15 cellular contexts compared by ENCODE assay signal in genomic region chr17:3956983-3957382, GRCh38. TPM values are rescaled to one million over a fixed set of nuclear protein-coding genes. Genes with fewer than 3 reads are reported as not detected.
DNase-seq lines count a peak whose midpoint lies in the region; ATAC-seq, FAIRE-seq and TF ChIP-seq lines count a peak whose summit lies in the region.
"Had no signal": no experiment of that assay in that cellular context is flagged by ENCODE, and none has a peak within 500 bp of the region (broad histone marks: within the 10 kb centered on the region; RNA-seq: fewer than 3 reads in every experiment).

No MANE protein-coding gene starts in this region.

- H3K4me3 Mint-ChIP-seq in CD14-positive monocyte (no peak overlapping the region), GM23338 (peak overlapping the region; percentile 28; the same call in 2 of the 3 replicates), osteocyte (ENCODE audit: unreplicated experiment) (no peak overlapping the region)

- TF ChIP-seq CTCF in CD14-positive monocyte (IDR thresholded peaks at IDR 0.05) = no peak
- TF ChIP-seq CTCF in GM23338 (conservative IDR thresholded peaks at IDR 0.05; ENCODE audit: low read depth in 2 of 2) = no peak
- no peak for TF ChIP-seq CTCF in bronchial epithelial cell (IDR thresholded peaks at IDR 0.05; ENCODE audit: insufficient read depth, low read length, severe bottlenecking)
- no peak for TF ChIP-seq CTCF in osteocyte (IDR thresholded peaks at IDR 0.05)
- no peak for TF ChIP-seq CTCF in tibial artery (IDR thresholded peaks at IDR 0.05)
- TF ChIP-seq CTCF in colonic mucosa (IDR thresholded peaks at IDR 0.05) = no peak

- no peak overlapping the region for H3K9ac ChIP-seq in colonic mucosa (ENCODE audit: low read depth in 2 of 2, low read length in 2 of 2)

- H3K9me3 Mint-ChIP-seq in CD14-positive monocyte = no peaks in the 10 kb centered on the region
- H3K9me3 Mint-ChIP-seq in GM23338 = no peaks in the 10 kb centered on the region
- H3K9me3 Mint-ChIP-seq in osteocyte (ENCODE audit: unreplicated experiment) = no peaks in the 10 kb centered on the region

- intact Hi-C loops in CD14-positive monocyte (cut with micrococcal nuclease) (no loop called here), tibial artery (cut with DNase I; ENCODE audit: low total_unique reads) (no loop called here), colonic mucosa (cut with DNase I) (no loop called here)

- H3K36me3 Mint-ChIP-seq in CD14-positive monocyte = peaks cover 37 to 45% of the 10 kb centered on the region in 2 donors
- no peaks in the 10 kb centered on the region for H3K36me3 Mint-ChIP-seq in GM23338 (ENCODE audit: low read depth)
- H3K36me3 Mint-ChIP-seq in osteocyte (ENCODE audit: unreplicated experiment) = no peaks in the 10 kb centered on the region

- H3K27me3 ChIP-seq in GM23338 (ENCODE audit: insufficient read depth) (no peaks in the 10 kb centered on the region), bronchial epithelial cell (ENCODE audit: control insufficient read depth, insufficient read depth, low read length) (peaks cover 2% of the 10 kb centered on the region), tibial artery (peaks cover 0 to 22% of the 10 kb centered on the region in 2 donors), colonic mucosa (no peaks in the 10 kb centered on the region)
- H3K27me3 ChIP-seq: ascending aorta had no signal

- no peaks in the 10 kb centered on the region for H3K27me3 Mint-ChIP-seq in CD14-positive monocyte (ENCODE audit: low read depth in 3 of 3)
- H3K27me3 Mint-ChIP-seq in GM23338 (ENCODE audit: insufficient read depth, low read depth, poor library complexity) = peaks cover 26% of the 10 kb centered on the region
- peaks cover 8% of the 10 kb centered on the region for H3K27me3 Mint-ChIP-seq in osteocyte (ENCODE audit: unreplicated experiment)

- no peak overlapping the region for H2AFZ ChIP-seq in GM23338

- H3K27ac Mint-ChIP-seq in CD14-positive monocyte (peak overlapping the region in 6 of 7 donors; percentile 1 to 77 (median 56)), GM23338 (no peak overlapping the region), osteocyte (ENCODE audit: unreplicated experiment) (no peak overlapping the region)

- H3K9me3 ChIP-seq in tibial artery = no peaks in the 10 kb centered on the region
- H3K9me3 ChIP-seq in colonic mucosa = no peaks in the 10 kb centered on the region
- H3K9me3 ChIP-seq: ascending aorta had no signal

- H3K36me3 ChIP-seq in GM23338 (ENCODE audit: insufficient read depth) (no peaks in the 10 kb centered on the region), bronchial epithelial cell (ENCODE audit: control insufficient read depth, insufficient read depth, low read length) (no peaks in the 10 kb centered on the region), tibial artery (no peaks in the 10 kb centered on the region), colonic mucosa (no peaks in the 10 kb centered on the region)
- H3K36me3 ChIP-seq: ascending aorta had no signal

- peaks cover 14% of the 10 kb centered on the region; the same call in 1 of the 2 replicates for H3F3A ChIP-seq in GM23338 (replicated peaks; ENCODE audit: low read depth)

- peak; percentile 4; the same call in 1 of the 3 replicates for ATAC-seq in GM23338
- ATAC-seq: right cardiac atrium had no signal

- peak overlapping the region; percentile 70 for H3K4me2 ChIP-seq in GM23338

- H3K4me1 Mint-ChIP-seq in CD14-positive monocyte (peaks cover 37% of the 10 kb centered on the region), GM23338 (peaks cover 56% of the 10 kb centered on the region), osteocyte (ENCODE audit: unreplicated experiment) (peaks cover 6% of the 10 kb centered on the region)

- H3K4me1 ChIP-seq in GM23338 (ENCODE audit: insufficient read depth) (peaks cover 44% of the 10 kb centered on the region), tibial artery (peaks cover 0 to 22% (median 3%) of the 10 kb centered on the region in 4 donors), colonic mucosa (peaks cover 20% of the 10 kb centered on the region)

- H3K4me3 ChIP-seq in GM23338 (peak overlapping the region; percentile 3; the same call in 1 of the 2 replicates), bronchial epithelial cell (ENCODE audit: low read depth, low read length) (no peak overlapping the region), tibial artery (no peak overlapping the region), colonic mucosa (no peak overlapping the region)
- H3K4me3 ChIP-seq: ascending aorta had no signal

- H3K27ac ChIP-seq in GM23338 (ENCODE audit: low read depth) (no peak overlapping the region), tibial artery (no peak overlapping the region), colonic mucosa (no peak overlapping the region)
- H3K27ac ChIP-seq: ascending aorta had no signal

- DNase-seq in CD14-positive monocyte (ENCODE audit: low spot score) (no peak), GM23338 (ENCODE audit: low spot score) (no peak), NCI-H345 (lab: John Stamatoyannopoulos, UW) (peak; percentile 80), bronchial epithelial cell (ENCODE audit: low read depth) (no peak), globus pallidus (ENCODE audit: low spot score) (no peak), osteocyte (ENCODE audit: extremely low spot score, unreplicated experiment) (no peak), tibial artery (no peak), colonic mucosa (no peak)
- DNase-seq: activated CD8-positive, alpha-beta memory T cell treated with anti-CD3 and anti-CD28 coated beads, Interleukin-2, amount 50 U/mL, for 4 hours; kidney glomerular epithelial cell; NCI-H2029 had no signal

- H3K9me2 ChIP-seq in GM23338 (ENCODE audit: insufficient read depth) = no peaks in the 10 kb centered on the region

- H4K20me1 ChIP-seq in GM23338 (replicated peaks; ENCODE audit: insufficient read depth) = peaks cover 4% of the 10 kb centered on the region; the same call in 1 of the 2 replicates

- peaks cover 5% of the 10 kb centered on the region; the same call in 1 of the 2 replicates for H3K79me2 ChIP-seq in GM23338 (replicated peaks; ENCODE audit: insufficient read depth)

- FAIRE-seq in bronchial epithelial cell (lab: Jason Lieb, UNC) = peak; percentile 55
- FAIRE-seq: frontal cortex, RCC 7860 had no signal

TF ChIP-seq in GM23338, 12 proteins besides CTCF, POLR2A, EP300 and RAD21:
- TF ChIP-seq EZH2phosphoT487 (IDR thresholded peaks at IDR 0.05; ENCODE audit: unreplicated experiment) = no peak
- no peak for TF ChIP-seq CREB1 (CRISPR knock-in tag; IDR thresholded peaks at IDR 0.05; ENCODE audit: low read depth)
- TF ChIP-seq NANOG (IDR thresholded peaks at IDR 0.05; ENCODE audit: borderline replicate concordance) = no peak
- TF ChIP-seq ZNF331 (CRISPR knock-in tag; IDR thresholded peaks at IDR 0.05; ENCODE audit: low read depth) = no peak

RNA-seq across cellular contexts. Expression of gene ATP2A3, which starts 7.3 kb away (rescaled TPM):
- polyA plus RNA-seq in CD14-positive monocyte (1 to 10 TPM; 6.9 to 9.5 TPM), GM23338 (2016; fragmentation: Nextera tagmentation; extraction: Ambion mirVana) (8.2 and 9.6 TPM in 2 replicates)
- 32.6 and 35.2 TPM in 2 replicates for total RNA-seq in GM23338 (2014; rRNA removed; shearing (Covaris generic))
- total RNA-seq in bronchial epithelial cell (under 0.01 and 0.13 TPM in 2 replicates), osteocyte (not detected in 2 replicates), colonic mucosa (100 to 1,000 TPM; 197 to 308 TPM)

RNA-seq across cellular contexts. Expression of gene P2RX1, which starts 40.7 kb away (rescaled TPM):
- 10 to 100 TPM; 22.9 to 33.8 TPM for polyA plus RNA-seq in CD14-positive monocyte
- total RNA-seq in GM23338 (2014; rRNA removed; shearing (Covaris generic)) = 0.19 and 2.2 TPM in 2 replicates
- polyA plus RNA-seq in GM23338 (2016; fragmentation: Nextera tagmentation; extraction: Ambion mirVana) = 0.17 and 0.31 TPM in 2 replicates
- total RNA-seq in bronchial epithelial cell = not detected in 2 replicates
- not detected in 2 replicates for total RNA-seq in osteocyte
- total RNA-seq in colonic mucosa = 1 to 10 TPM; 2.7 to 4.8 TPM
- total RNA-seq: ascending aorta, frontal cortex had no signal

Comparison
In these comparisons a context has a peak if more than half of its experiments do, and no peak if none do; other contexts are left out.
1. H3K27ac Mint-ChIP-seq: peak in CD14-positive monocyte (6 of 7); none in GM23338 (single experiment) and osteocyte (single experiment).
2. RNA of gene ATP2A3, which starts 7.3 kb away (total RNA-seq): 197 to 308 TPM in colonic mucosa and 32.6 to 35.2 TPM in GM23338; not detected in osteocyte and under 0.01 to 0.13 TPM in bronchial epithelial cell; every median in the first group is over 10 times any median in the second.